Comparison of ENCODE assay signal across 15 cellular contexts in genomic region chr7:458511-459245, GRCh38.
DNase-seq lines count a peak whose midpoint lies in the region; ATAC-seq, FAIRE-seq and TF ChIP-seq lines count a peak whose summit lies in the region.
"Had no signal": no experiment of that assay in that cellular context is flagged by ENCODE, and none has a peak within 500 bp of the region (broad histone marks: within the 10 kb centered on the region; RNA-seq: fewer than 3 reads in every experiment).

No MANE protein-coding gene starts in this region.

- in situ Hi-C loops in HepG2 (cut with HindIII; ENCODE audit: extremely low pct_ligation_motif_present, low pct_unique_long_range_greater_than_20kb), result no loop called here

- no peak overlapping the region for H3K9ac ChIP-seq in HepG2 (ENCODE audit: insufficient read depth, low read depth, low read length)
- H3K9ac ChIP-seq: KMS-11 had no signal

- no peaks in the 10 kb centered on the region for H3K4me1 Mint-ChIP-seq in activated T-helper 17 cell treated with anti-CD3 and anti-CD28 coated beads, Interleukin-2, amount 50 U/mL, for 72 hours

- no peaks in the 10 kb centered on the region for H3K9me3 Mint-ChIP-seq in activated T-helper 17 cell treated with anti-CD3 and anti-CD28 coated beads, Interleukin-2, amount 50 U/mL, for 72 hours

- H3K4me3 ChIP-seq in HepG2 (replicated peaks in 1 of 3; ENCODE audit: insufficient read depth in 1 of 3, low read depth in 2 of 3, low read length in 3 of 3) (no peak overlapping the region), upper lobe of left lung (no peak overlapping the region)
- H3K4me3 ChIP-seq: PC-9 had no signal

- H3K4me1 ChIP-seq in HepG2 (ENCODE audit: insufficient read depth, low read length), result peaks cover 51% of the 10 kb centered on the region
- H3K4me1 ChIP-seq in upper lobe of left lung, result peaks cover 11 to 24% (median 17%) of the 10 kb centered on the region in 4 donors

- no peaks in the 10 kb centered on the region for H3K79me2 ChIP-seq in HepG2 (ENCODE audit: insufficient read depth, low read length)

- no peaks in the 10 kb centered on the region for H3K36me3 Mint-ChIP-seq in activated T-helper 17 cell treated with anti-CD3 and anti-CD28 coated beads, Interleukin-2, amount 50 U/mL, for 72 hours (ENCODE audit: low read depth)

- ATAC-seq in Right ventricle myocardium superior (ENCODE audit: poor library complexity) (no peak), HepG2 (peak; percentile 5; the same call in 1 of the 3 replicates), upper lobe of left lung (ENCODE audit: low FRiP score in 2 of 2) (no peak), GM19328 (IDR thresholded peaks at IDR 0.05; ENCODE audit: unreplicated experiment) (no peak)
- ATAC-seq in activated T-helper 17 cell treated with anti-CD3 and anti-CD28 coated beads, Interleukin-2, amount 50 U/mL, for 72 hours (replicated peaks), result peak; percentile 14

- BruUV-seq in HepG2 (replicated peaks; lab: Mats Ljungman, UMichigan), result no TSS peak

- no peak overlapping the region for H2AFZ ChIP-seq in HepG2 (ENCODE audit: low read length)
- H2AFZ ChIP-seq: PC-9 had no signal

- 80% methylated on average over 1 of the region's 9 CpGs for WGBS in HepG2 (ENCODE audit: low lambda C conversion rate)
- 87 to 98% methylated on average over 6 to 9 of the region's 9 CpGs for WGBS in upper lobe of left lung, 2 donors

- no peak overlapping the region for H3K4me3 Mint-ChIP-seq in activated T-helper 17 cell treated with anti-CD3 and anti-CD28 coated beads, Interleukin-2, amount 50 U/mL, for 72 hours

- no peak overlapping the region for H3K4me2 ChIP-seq in HepG2 (ENCODE audit: low read depth, low read length)
- H3K4me2 ChIP-seq: KMS-11, PC-9 had no signal

- TF ChIP-seq POLR2A in HepG2 (IDR thresholded peaks at IDR 0.05; ENCODE audit: insufficient read depth in 1 of 2, low read depth in 2 of 2, low read length in 2 of 2) (no peak), upper lobe of left lung (IDR thresholded peaks at IDR 0.05) (no peak)

- no peak for TF ChIP-seq RAD21 in HepG2 (CRISPR knock-in tag; IDR thresholded peaks at IDR 0.05)

- no peak for TF ChIP-seq EP300 in HepG2 (IDR thresholded peaks at IDR 0.05; ENCODE audit: low read depth in 2 of 2, low read length in 2 of 2)
- TF ChIP-seq EP300 in HepG2 (CRISPR knock-in tag; IDR thresholded peaks at IDR 0.05; ENCODE audit: borderline replicate concordance), result no peak
- no peak for TF ChIP-seq EP300 in upper lobe of left lung (IDR thresholded peaks at IDR 0.05)

- H3K9me3 ChIP-seq in HepG2 (ENCODE audit: low read length) (no peaks in the 10 kb centered on the region), upper lobe of left lung (no peaks in the 10 kb centered on the region)

- H3K27me3 Mint-ChIP-seq in activated T-helper 17 cell treated with anti-CD3 and anti-CD28 coated beads, Interleukin-2, amount 50 U/mL, for 72 hours, result no peaks in the 10 kb centered on the region

- CTCF ChIA-PET in HepG2 (lab: Yijun Ruan, JAX; ENCODE audit: low intra/inter-chr PET ratio, low total read pairs), result no interaction called here

- no peaks in the 10 kb centered on the region for H3K36me3 ChIP-seq in HepG2 (replicated peaks in 1 of 2; ENCODE audit: control insufficient read depth in 1 of 2, insufficient read depth in 2 of 2, low read length in 2 of 2)
- no peaks in the 10 kb centered on the region for H3K36me3 ChIP-seq in upper lobe of left lung

- DNase-seq in Right ventricle myocardium superior (peak; percentile 16), cardiac septum (ENCODE audit: low spot score) (no peak), HepG2 (ENCODE audit: low spot score) (no peak), upper lobe of left lung (peak; percentile 13 to 63), SHP77 (lab: John Stamatoyannopoulos, UW) (no peak), epidermal melanocyte (ENCODE audit: insufficient read length, low spot score) (no peak)
- DNase-seq: AML-193, NCI-H1092 treated with DMSO at 0.1 percent for 48 hours, NCI-H1694, NCI-H446, PC-9, SIG-M5 had no signal

- POLR2A ChIA-PET in HepG2 (lab: Yijun Ruan, JAX), result interaction anchor here (4.8 kb wide), 1 partner anchor 13 kb away, joined by 36 read pairs; no protein-coding TSS in a partner anchor

- H4K20me1 ChIP-seq in HepG2 (ENCODE audit: insufficient read depth, low read length), result no peaks in the 10 kb centered on the region

- peaks cover 4 to 9% of the 10 kb centered on the region in 2 experiments; a peak in 1 of 5 replicates for H3K27me3 ChIP-seq in HepG2 (ENCODE audit: control insufficient read depth in 1 of 2, insufficient read depth in 2 of 2, low read length in 2 of 2)
- H3K27me3 ChIP-seq in upper lobe of left lung, result no peaks in the 10 kb centered on the region

- no peak for FAIRE-seq in HepG2 (lab: Jason Lieb, UNC)

- TF ChIP-seq CTCF in HepG2 (CRISPR knock-in tag; IDR thresholded peaks at IDR 0.05) (no peak), upper lobe of left lung (IDR thresholded peaks at IDR 0.05) (no peak)

- H3K27ac ChIP-seq in HepG2 (ENCODE audit: extremely low read length, insufficient read depth, low read length) (no peak overlapping the region), upper lobe of left lung (no peak overlapping the region)
- H3K27ac ChIP-seq: KMS-11, PC-9 had no signal

- no peak overlapping the region for H3K27ac Mint-ChIP-seq in activated T-helper 17 cell treated with anti-CD3 and anti-CD28 coated beads, Interleukin-2, amount 50 U/mL, for 72 hours

- intact Hi-C loops in Right ventricle myocardium superior (cut with DNase I) (no loop called here), cardiac septum (cut with DNase I) (no loop called here), HepG2 (cut with micrococcal nuclease; ENCODE audit: unreplicated experiment) (no loop called here)

TF ChIP-seq in HepG2, 621 proteins besides CTCF, POLR2A, EP300 and RAD21:
- TF ChIP-seq ZNF263 (CRISPR knock-in tag; IDR thresholded peaks at IDR 0.05) (peak; percentile 31; the same call in 1 of the 2 replicates), PLSCR1 (CRISPR knock-in tag; IDR thresholded peaks at IDR 0.05; ENCODE audit: borderline replicate concordance) (no peak)

Comparison
In these comparisons a context has a peak if more than half of its experiments do, and no peak if none do; other contexts are left out.
1. DNase-seq: peak in Right ventricle myocardium superior (single experiment) and upper lobe of left lung (2 of 2); none in cardiac septum (single experiment), HepG2 (single experiment), SHP77 (0 of 2) and epidermal melanocyte (single experiment).
2. ATAC-seq: peak in activated T-helper 17 cell treated with anti-CD3 and anti-CD28 coated beads, Interleukin-2, amount 50 U/mL, for 72 hours (single experiment) and HepG2 (single experiment); none in Right ventricle myocardium superior (single experiment), upper lobe of left lung (0 of 2) and GM19328 (single experiment).